ENCODE assay signal across 1 cellular context in genomic region chr4:23877758-23878229, GRCh38.
TF ChIP-seq lines count a peak whose summit lies in the region.

No MANE protein-coding gene starts in this region.

TF ChIP-seq in HepG2, 621 proteins besides CTCF, POLR2A, EP300 and RAD21 (continued from another document and continues in another):
- TF ChIP-seq KIAA2018 (CRISPR knock-in tag; IDR thresholded peaks at IDR 0.05; ENCODE audit: borderline replicate concordance), result no peak
- peak; percentile 54; the same call in 1 of the 2 replicates for TF ChIP-seq KMT2B (CRISPR knock-in tag; IDR thresholded peaks at IDR 0.05)
- TF ChIP-seq NFIC (IDR thresholded peaks at IDR 0.05; ENCODE audit: low read length), result peak; percentile 78
- TF ChIP-seq TERF1 (CRISPR knock-in tag; IDR thresholded peaks at IDR 0.05), result no peak
- TF ChIP-seq ARID4A (CRISPR knock-in tag; IDR thresholded peaks at IDR 0.05; ENCODE audit: borderline replicate concordance), result peak; percentile 53; the same call in 1 of the 2 replicates
- no peak for TF ChIP-seq FOXA1 (IDR thresholded peaks at IDR 0.05)
- TF ChIP-seq FOXA1 (CRISPR knock-in tag; IDR thresholded peaks at IDR 0.05), result peak; percentile 92
- TF ChIP-seq PTBP1 (IDR thresholded peaks at IDR 0.05; ENCODE audit: low read depth, low read length, poor library complexity, severe bottlenecking), result no peak
- TF ChIP-seq MAZ (IDR thresholded peaks at IDR 0.05; ENCODE audit: borderline replicate concordance, low read depth, low read length), result no peak
- TF ChIP-seq MAZ (CRISPR knock-in tag; IDR thresholded peaks at IDR 0.05; ENCODE audit: low read depth), result no peak
- peak; percentile 68; the same call in 1 of the 2 replicates for TF ChIP-seq ZMYM4 (CRISPR knock-in tag; IDR thresholded peaks at IDR 0.05)
- no peak for TF ChIP-seq ZNF264 (CRISPR knock-in tag; IDR thresholded peaks at IDR 0.05)
- TF ChIP-seq MED1 (CRISPR knock-in tag; IDR thresholded peaks at IDR 0.05), result peak; percentile 97
- TF ChIP-seq NCOR1 (IDR thresholded peaks at IDR 0.05; ENCODE audit: borderline replicate concordance, low read length), result no peak
- no peak for TF ChIP-seq MAFK (conservative IDR thresholded peaks at IDR 0.05 in 1 of 2, IDR thresholded peaks at IDR 0.05 in 1 of 2; ENCODE audit: low read length in 2 of 2)
- no peak for TF ChIP-seq ZNF749 (CRISPR knock-in tag; IDR thresholded peaks at IDR 0.05; ENCODE audit: borderline replicate concordance)
- TF ChIP-seq ZMAT5 (CRISPR knock-in tag; IDR thresholded peaks at IDR 0.05; ENCODE audit: borderline replicate concordance, low read depth), result no peak
- peak in 1 of 2 experiments; percentile 41; a peak in 1 of 4 replicates for TF ChIP-seq REST (IDR thresholded peaks at IDR 0.05; ENCODE audit: borderline replicate concordance in 1 of 2, low read depth in 1 of 2, low read length in 2 of 2)
- TF ChIP-seq NR2C2 (CRISPR knock-in tag; IDR thresholded peaks at IDR 0.05; ENCODE audit: borderline replicate concordance), result peak; percentile 34; the same call in 1 of the 2 replicates
- no peak for TF ChIP-seq ZNF180 (CRISPR knock-in tag; IDR thresholded peaks at IDR 0.05; ENCODE audit: borderline replicate concordance, low read depth)
- peak; percentile 92 for TF ChIP-seq TFE3 (CRISPR knock-in tag; IDR thresholded peaks at IDR 0.05)
- TF ChIP-seq ZNF740 (CRISPR knock-in tag; IDR thresholded peaks at IDR 0.05), result no peak
- peak; percentile 97 for TF ChIP-seq SOX5 (CRISPR knock-in tag; IDR thresholded peaks at IDR 0.05; ENCODE audit: borderline replicate concordance)
- TF ChIP-seq HMGXB3 (CRISPR knock-in tag; IDR thresholded peaks at IDR 0.05; ENCODE audit: borderline replicate concordance), result peak; percentile 52; the same call in 1 of the 2 replicates
- peak; percentile 83 for TF ChIP-seq ELF3 (CRISPR knock-in tag; IDR thresholded peaks at IDR 0.05)
- TF ChIP-seq NR2F2 (IDR thresholded peaks at IDR 0.05; ENCODE audit: borderline replicate concordance, low read depth), result peak; percentile 58; the same call in 1 of the 2 replicates
- peak; percentile 67; the same call in 1 of the 2 replicates for TF ChIP-seq KAT8 (CRISPR knock-in tag; IDR thresholded peaks at IDR 0.05)
- no peak for TF ChIP-seq ZNF746 (CRISPR knock-in tag; IDR thresholded peaks at IDR 0.05)
- no peak for TF ChIP-seq CCDC6 (CRISPR knock-in tag; IDR thresholded peaks at IDR 0.05)
- TF ChIP-seq MIER3 (CRISPR knock-in tag; IDR thresholded peaks at IDR 0.05; ENCODE audit: borderline replicate concordance), result peak; percentile 65; the same call in 1 of the 2 replicates
